ENCODE assay signal across 1 cellular context in the genomic region with DNA sequence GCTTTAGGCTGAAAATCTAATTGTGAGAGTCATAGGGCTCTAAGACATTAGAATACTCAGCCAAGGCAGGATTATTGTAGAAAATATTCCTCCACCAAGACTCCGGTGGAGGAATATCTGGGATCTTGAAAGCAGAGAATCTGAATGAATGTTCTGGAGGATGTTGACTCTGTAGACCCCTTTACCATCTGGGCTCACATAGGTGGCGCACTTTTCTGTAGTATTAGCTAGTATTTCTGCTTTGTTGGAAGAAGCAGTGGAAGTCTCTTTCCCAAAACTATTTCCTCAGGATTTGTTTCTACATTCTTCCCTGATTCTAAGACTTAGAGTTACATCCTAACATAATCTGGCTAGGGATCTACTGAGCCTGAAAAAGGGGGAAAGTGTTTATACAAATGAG.
TF ChIP-seq lines count a peak whose summit lies in the region.

No MANE protein-coding gene starts in this region.

TF ChIP-seq in GM23338, 12 proteins besides CTCF, POLR2A, EP300 and RAD21:
- TF ChIP-seq, protein P1, sequence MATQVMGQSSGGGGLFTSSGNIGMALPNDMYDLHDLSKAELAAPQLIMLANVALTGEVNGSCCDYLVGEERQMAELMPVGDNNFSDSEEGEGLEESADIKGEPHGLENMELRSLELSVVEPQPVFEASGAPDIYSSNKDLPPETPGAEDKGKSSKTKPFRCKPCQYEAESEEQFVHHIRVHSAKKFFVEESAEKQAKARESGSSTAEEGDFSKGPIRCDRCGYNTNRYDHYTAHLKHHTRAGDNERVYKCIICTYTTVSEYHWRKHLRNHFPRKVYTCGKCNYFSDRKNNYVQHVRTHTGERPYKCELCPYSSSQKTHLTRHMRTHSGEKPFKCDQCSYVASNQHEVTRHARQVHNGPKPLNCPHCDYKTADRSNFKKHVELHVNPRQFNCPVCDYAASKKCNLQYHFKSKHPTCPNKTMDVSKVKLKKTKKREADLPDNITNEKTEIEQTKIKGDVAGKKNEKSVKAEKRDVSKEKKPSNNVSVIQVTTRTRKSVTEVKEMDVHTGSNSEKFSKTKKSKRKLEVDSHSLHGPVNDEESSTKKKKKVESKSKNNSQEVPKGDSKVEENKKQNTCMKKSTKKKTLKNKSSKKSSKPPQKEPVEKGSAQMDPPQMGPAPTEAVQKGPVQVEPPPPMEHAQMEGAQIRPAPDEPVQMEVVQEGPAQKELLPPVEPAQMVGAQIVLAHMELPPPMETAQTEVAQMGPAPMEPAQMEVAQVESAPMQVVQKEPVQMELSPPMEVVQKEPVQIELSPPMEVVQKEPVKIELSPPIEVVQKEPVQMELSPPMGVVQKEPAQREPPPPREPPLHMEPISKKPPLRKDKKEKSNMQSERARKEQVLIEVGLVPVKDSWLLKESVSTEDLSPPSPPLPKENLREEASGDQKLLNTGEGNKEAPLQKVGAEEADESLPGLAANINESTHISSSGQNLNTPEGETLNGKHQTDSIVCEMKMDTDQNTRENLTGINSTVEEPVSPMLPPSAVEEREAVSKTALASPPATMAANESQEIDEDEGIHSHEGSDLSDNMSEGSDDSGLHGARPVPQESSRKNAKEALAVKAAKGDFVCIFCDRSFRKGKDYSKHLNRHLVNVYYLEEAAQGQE (IDR thresholded peaks at IDR 0.05; ENCODE audit: unreplicated experiment): no peak
- TF ChIP-seq, protein P2, sequence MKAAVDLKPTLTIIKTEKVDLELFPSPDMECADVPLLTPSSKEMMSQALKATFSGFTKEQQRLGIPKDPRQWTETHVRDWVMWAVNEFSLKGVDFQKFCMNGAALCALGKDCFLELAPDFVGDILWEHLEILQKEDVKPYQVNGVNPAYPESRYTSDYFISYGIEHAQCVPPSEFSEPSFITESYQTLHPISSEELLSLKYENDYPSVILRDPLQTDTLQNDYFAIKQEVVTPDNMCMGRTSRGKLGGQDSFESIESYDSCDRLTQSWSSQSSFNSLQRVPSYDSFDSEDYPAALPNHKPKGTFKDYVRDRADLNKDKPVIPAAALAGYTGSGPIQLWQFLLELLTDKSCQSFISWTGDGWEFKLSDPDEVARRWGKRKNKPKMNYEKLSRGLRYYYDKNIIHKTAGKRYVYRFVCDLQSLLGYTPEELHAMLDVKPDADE (IDR thresholded peaks at IDR 0.05): no peak
- TF ChIP-seq NANOG (IDR thresholded peaks at IDR 0.05; ENCODE audit: borderline replicate concordance) (no peak), POLR2AphosphoS5 (IDR thresholded peaks at IDR 0.05; ENCODE audit: low read depth) (no peak), EZH2 (IDR thresholded peaks at IDR 0.05; ENCODE audit: low read depth, unreplicated experiment) (no peak), ZNF114 (CRISPR knock-in tag; IDR thresholded peaks at IDR 0.05) (no peak), STAT1 (IDR thresholded peaks at IDR 0.05; ENCODE audit: unreplicated experiment) (no peak)
TF ChIP-seq in GM23338: peak in this region for 0.
